In the genomic region with DNA sequence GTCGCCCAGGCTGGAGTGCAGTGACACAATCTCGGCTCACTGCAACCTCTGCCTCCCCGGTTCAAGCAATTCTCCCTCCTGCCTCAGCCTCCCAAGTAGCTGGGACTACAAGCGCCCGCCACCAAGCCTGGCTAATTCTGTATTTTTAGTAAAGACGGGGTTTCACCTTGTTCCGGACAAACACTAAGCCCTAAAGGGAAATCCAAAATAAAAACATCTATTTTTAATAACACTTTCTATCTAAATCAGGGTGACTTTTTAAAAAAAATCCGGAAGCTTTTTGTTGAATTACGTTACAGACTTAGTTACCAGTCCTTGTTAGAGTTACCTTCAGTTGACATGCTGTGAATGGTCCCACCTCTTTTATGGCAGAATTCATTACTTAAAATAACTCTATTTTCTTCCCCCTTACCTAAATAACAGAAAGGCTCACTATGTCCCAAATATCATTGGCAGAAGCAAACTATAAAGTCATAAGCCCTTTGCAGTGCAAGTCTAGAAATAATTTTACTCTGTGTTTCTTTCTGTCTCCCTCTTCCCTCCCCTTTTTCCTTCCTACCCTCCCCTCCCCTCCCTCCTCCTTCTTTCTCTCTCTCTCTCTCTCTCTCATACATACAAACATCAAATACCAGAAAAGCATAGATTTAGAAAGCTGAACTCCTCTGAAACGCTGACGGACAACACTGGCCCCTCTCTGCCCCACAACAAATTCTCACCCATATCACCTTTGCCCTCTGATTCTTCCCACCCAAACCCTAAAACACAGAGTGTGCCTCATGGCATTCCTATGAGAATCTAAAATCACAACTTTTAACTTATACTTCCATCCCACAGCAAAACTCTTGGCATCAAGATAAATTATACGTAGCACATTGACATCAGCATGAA, we compare ENCODE assay signal across 1 cellular context.
TF ChIP-seq lines count a peak whose summit lies in the region.

No MANE protein-coding gene starts in this region.

TF ChIP-seq in endothelial cell of umbilical vein, 7 proteins besides CTCF, POLR2A, EP300 and RAD21:
- no peak for TF ChIP-seq FOS (IDR thresholded peaks at IDR 0.05; ENCODE audit: borderline replicate concordance, insufficient read depth, low read length)
- no peak for TF ChIP-seq EZH2 (IDR thresholded peaks at IDR 0.05; ENCODE audit: borderline replicate concordance, low read depth, low read length, severe bottlenecking)
- TF ChIP-seq MYC (IDR thresholded peaks at IDR 0.05; ENCODE audit: low read depth, low read length) = no peak
- peak; percentile 43 for TF ChIP-seq POLR2AphosphoS5 (IDR thresholded peaks at IDR 0.05; ENCODE audit: insufficient read depth, low read depth, low read length)
